Comparison of ENCODE assay signal across 8 cellular contexts in the genomic region with DNA sequence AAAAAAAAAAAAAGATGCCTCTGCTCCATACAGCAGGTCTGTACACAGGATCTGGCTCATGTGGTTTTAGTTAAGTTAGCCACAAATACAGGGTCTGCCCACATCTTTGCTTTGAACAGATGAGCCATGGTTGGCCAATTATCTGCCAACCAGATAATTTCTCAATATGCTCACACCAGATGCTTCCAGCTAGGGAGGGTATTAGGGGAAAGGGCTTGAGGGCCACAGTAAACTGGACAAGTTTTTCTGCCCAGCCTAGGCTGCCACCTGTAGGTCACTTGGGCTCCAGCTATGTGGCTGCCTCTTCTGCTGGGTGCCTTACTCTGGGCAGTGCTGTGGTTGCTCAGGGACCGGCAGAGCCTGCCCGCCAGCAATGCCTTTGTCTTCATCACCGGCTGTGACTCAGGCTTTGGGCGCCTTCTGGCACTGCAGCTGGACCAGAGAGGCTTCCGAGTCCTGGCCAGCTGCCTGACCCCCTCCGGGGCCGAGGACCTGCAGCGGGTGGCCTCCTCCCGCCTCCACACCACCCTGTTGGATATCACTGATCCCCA. TPM values are rescaled to one million over a fixed set of nuclear protein-coding genes. Genes with fewer than 3 reads are reported as not detected.
DNase-seq lines count a peak whose midpoint lies in the region; ATAC-seq and TF ChIP-seq lines count a peak whose summit lies in the region.

No MANE protein-coding gene starts in this region.

- H4K20me1 ChIP-seq in DOHH2 (ENCODE audit: control insufficient read depth, insufficient read depth, low read depth, low read length) (no peaks in the 10 kb centered on the region), MM.1S (ENCODE audit: insufficient read depth, low read length) (no peaks in the 10 kb centered on the region)

- H2AFZ ChIP-seq in MM.1S (ENCODE audit: low read length), result no peak overlapping the region

- peak overlapping the region in 2 of 8 donors; percentile 17 to 18 for H3K27ac Mint-ChIP-seq in CD8-positive, alpha-beta memory T cell

- H3K9me3 ChIP-seq in DOHH2 (ENCODE audit: control insufficient read depth, insufficient read depth, low read length) (no peaks in the 10 kb centered on the region), MM.1S (replicated peaks; ENCODE audit: insufficient read depth, low read length) (no peaks in the 10 kb centered on the region), stomach smooth muscle (ENCODE audit: control insufficient read depth in 2 of 2, low read length in 2 of 2) (no peaks in the 10 kb centered on the region)
- H3K9me3 ChIP-seq in CD8-positive, alpha-beta memory T cell (ENCODE audit: low read length), result no peaks in the 10 kb centered on the region

- CTCF ChIA-PET in CD8-positive, alpha-beta memory T cell (lab: Charles Lee), result interaction anchor here (1.5 to 6.9 kb wide), 3 partner anchors 9 to 64 kb away, joined by 5 to 67 read pairs (median 20); a partner anchor contains a TSS

- peaks cover 28% of the 10 kb centered on the region for H3K4me1 ChIP-seq in DOHH2 (ENCODE audit: control insufficient read depth, low read length)
- H3K4me1 ChIP-seq in MM.1S (ENCODE audit: low read length), result peaks cover 9% of the 10 kb centered on the region
- peaks cover 87% of the 10 kb centered on the region for H3K4me1 ChIP-seq in stomach smooth muscle (ENCODE audit: control insufficient read depth, insufficient read depth, low read length)
- peaks cover 20% of the 10 kb centered on the region for H3K4me1 ChIP-seq in CD8-positive, alpha-beta memory T cell (ENCODE audit: insufficient read depth, low read length)

- H3K9me2 ChIP-seq in DOHH2 (replicated peaks; ENCODE audit: control insufficient read depth, low read length) (no peaks in the 10 kb centered on the region), MM.1S (replicated peaks; ENCODE audit: insufficient read depth, low read length) (no peaks in the 10 kb centered on the region)

- POLR2A ChIA-PET in CD8-positive, alpha-beta memory T cell (lab: Charles Lee), result interaction anchor here (0.5 kb wide), 1 partner anchor 249 kb away, joined by 10 read pairs; no protein-coding TSS in a partner anchor

- peaks cover 30 to 67% (median 35%) of the 10 kb centered on the region in 3 donors for H3K4me1 Mint-ChIP-seq in CD8-positive, alpha-beta memory T cell

- H3K79me2 ChIP-seq in DOHH2 (ENCODE audit: control insufficient read depth, low read length), result peaks cover 19% of the 10 kb centered on the region
- peaks cover 21% of the 10 kb centered on the region for H3K79me2 ChIP-seq in MM.1S (ENCODE audit: low read length)

- H3K27me3 ChIP-seq in DOHH2 (ENCODE audit: control insufficient read depth, low read length) (no peaks in the 10 kb centered on the region), MM.1S (replicated peaks; ENCODE audit: insufficient read depth, low read length) (no peaks in the 10 kb centered on the region), stomach smooth muscle (ENCODE audit: control insufficient read depth in 1 of 2, insufficient read depth in 2 of 2, low read length in 2 of 2) (no peaks in the 10 kb centered on the region)
- H3K27me3 ChIP-seq in CD8-positive, alpha-beta memory T cell (ENCODE audit: insufficient read depth, low read length, poor library complexity, severe bottlenecking), result no peaks in the 10 kb centered on the region

- H3K9ac ChIP-seq in MM.1S (ENCODE audit: low read length) (no peak overlapping the region), stomach smooth muscle (ENCODE audit: low read length in 2 of 2) (peak overlapping the region; percentile 36 to 52)

- no peaks in the 10 kb centered on the region for H3K9me3 Mint-ChIP-seq in CD8-positive, alpha-beta memory T cell

- TF ChIP-seq CTCF in DOHH2 (IDR thresholded peaks at IDR 0.05; ENCODE audit: low read depth, low read length, poor library complexity, severe bottlenecking), result peak; percentile 24
- TF ChIP-seq CTCF in MM.1S (IDR thresholded peaks at IDR 0.05; ENCODE audit: low read length), result peak; percentile 18
- TF ChIP-seq CTCF in astrocyte of the spinal cord (IDR thresholded peaks at IDR 0.05; ENCODE audit: low read depth, low read length), result peak; percentile 66

- H3K4me2 ChIP-seq in DOHH2 (ENCODE audit: low read length) (no peak overlapping the region), MM.1S (ENCODE audit: low read depth, low read length) (no peak overlapping the region)

- peaks cover 0 to 1% of the 10 kb centered on the region in 2 donors for H3K27me3 Mint-ChIP-seq in CD8-positive, alpha-beta memory T cell

- DNase-seq in MM.1S (no peak), astrocyte of the spinal cord (ENCODE audit: low read depth, low spot score) (peak; percentile 94), iPS-NIHi11 (ENCODE audit: low spot score) (peak; percentile 61), activated gamma-delta T cell (lab: John Stamatoyannopoulos, UW) (no peak)
- DNase-seq in CD8-positive, alpha-beta memory T cell, result no peak

- no peak overlapping the region for H3K4me3 ChIP-seq in DOHH2 (ENCODE audit: low read length)
- no peak overlapping the region for H3K4me3 ChIP-seq in MM.1S (ENCODE audit: low read length)
- H3K4me3 ChIP-seq in astrocyte of the spinal cord (ENCODE audit: low read depth, low read length), result no peak overlapping the region
- H3K4me3 ChIP-seq in stomach smooth muscle (ENCODE audit: low read length in 2 of 2), result peak overlapping the region; percentile 40 to 63
- no peak overlapping the region for H3K4me3 ChIP-seq in CD8-positive, alpha-beta memory T cell (ENCODE audit: low read length)

- in situ Hi-C loops in astrocyte of the spinal cord (cut with HindIII; ENCODE audit: low sequenced_read_pairs), result no loop called here

- H3K36me3 Mint-ChIP-seq in CD8-positive, alpha-beta memory T cell, result peaks cover 0 to 44% (median 4%) of the 10 kb centered on the region in 3 donors

- peak overlapping the region in 1 of 7 donors; percentile 44 for H3K4me3 Mint-ChIP-seq in CD8-positive, alpha-beta memory T cell

- H3F3A ChIP-seq in DOHH2 (ENCODE audit: control insufficient read depth, insufficient read depth), result peaks cover 6% of the 10 kb centered on the region; the same call in 1 of the 2 replicates
- H3F3A ChIP-seq in MM.1S (ENCODE audit: insufficient read depth, low read length), result peaks cover 4% of the 10 kb centered on the region; the same call in 1 of the 2 replicates

- H3K27ac ChIP-seq in DOHH2 (ENCODE audit: low read depth, low read length) (no peak overlapping the region), MM.1S (ENCODE audit: low read length) (no peak overlapping the region), stomach smooth muscle (ENCODE audit: low read length) (peak overlapping the region; percentile 98)
- no peak overlapping the region for H3K27ac ChIP-seq in CD8-positive, alpha-beta memory T cell (ENCODE audit: low read depth, low read length)

- peaks cover 36% of the 10 kb centered on the region for H3K36me3 ChIP-seq in DOHH2 (ENCODE audit: control insufficient read depth, low read length)
- no peaks in the 10 kb centered on the region for H3K36me3 ChIP-seq in MM.1S (replicated peaks; ENCODE audit: insufficient read depth, low read length)
- H3K36me3 ChIP-seq in stomach smooth muscle (ENCODE audit: control insufficient read depth in 2 of 2, insufficient read depth in 2 of 2, low read length in 2 of 2), result peaks cover 26% of the 10 kb centered on the region in 2 donors
- H3K36me3 ChIP-seq in CD8-positive, alpha-beta memory T cell (ENCODE audit: insufficient read depth, low read length), result no peaks in the 10 kb centered on the region

- ATAC-seq in HG02610 (IDR thresholded peaks at IDR 0.05; ENCODE audit: unreplicated experiment), result no peak

RNA-seq across cellular contexts. Expression of a gene that starts 0.8 kb away (rescaled TPM):
- 1 to 10 TPM; 8.1 to 8.5 TPM for total RNA-seq in CD8-positive, alpha-beta memory T cell
- polyA plus RNA-seq in CD8-positive, alpha-beta memory T cell, result 0.90 TPM

RNA-seq across cellular contexts. Expression of a gene that starts 5.1 kb away (rescaled TPM):
- total RNA-seq in CD8-positive, alpha-beta memory T cell, result 100 to 1,000 TPM in 1 of 2 experiments, 10 to 100 TPM in 1; 97.5 to 110 TPM
- polyA plus RNA-seq in CD8-positive, alpha-beta memory T cell, result 90.2 TPM

RNA-seq across cellular contexts. Expression of a gene that starts 7.8 kb away (rescaled TPM):
- total RNA-seq in CD8-positive, alpha-beta memory T cell, result 100 to 1,000 TPM; 200 to 202 TPM
- polyA plus RNA-seq in CD8-positive, alpha-beta memory T cell, result 375 TPM

RNA-seq across cellular contexts. Expression of a gene that starts 13.3 kb away (rescaled TPM):
- total RNA-seq in CD8-positive, alpha-beta memory T cell, result 1 to 10 TPM; 2.7 to 3.1 TPM
- polyA plus RNA-seq in CD8-positive, alpha-beta memory T cell, result 0.36 TPM

RNA-seq across cellular contexts. Expression of a gene that starts 22.0 kb away (rescaled TPM):
- total RNA-seq in CD8-positive, alpha-beta memory T cell, result 10 to 100 TPM; 13.1 to 13.5 TPM
- polyA plus RNA-seq in CD8-positive, alpha-beta memory T cell, result 1.4 TPM

Comparison
In these comparisons a context has a peak if more than half of its experiments do, and no peak if none do; other contexts are left out.
1. H3K4me3 ChIP-seq: peak in stomach smooth muscle (2 of 2); none in DOHH2 (single experiment), MM.1S (single experiment), astrocyte of the spinal cord (single experiment) and CD8-positive, alpha-beta memory T cell (single experiment).
2. DNase-seq: peak in astrocyte of the spinal cord (single experiment) and iPS-NIHi11 (single experiment); none in MM.1S (single experiment), CD8-positive, alpha-beta memory T cell (0 of 5) and activated gamma-delta T cell (single experiment).
3. Peak in every context shown above with its lines, with median percentiles within 50 percentile points of each other: CTCF ChIP-seq.